ENCODE assay signal across 13 cellular contexts in genomic region chr6:132614554-132614953, GRCh38. TPM values are rescaled to one million over a fixed set of nuclear protein-coding genes. Genes with fewer than 3 reads are reported as not detected.
DNase-seq lines count a peak whose midpoint lies in the region; ATAC-seq lines count a peak whose summit lies in the region.
"Had no signal": no experiment of that assay in that cellular context is flagged by ENCODE, and none has a peak within 500 bp of the region (broad histone marks: within the 10 kb centered on the region; RNA-seq: fewer than 3 reads in every experiment).

No MANE protein-coding gene starts in this region.

- H3K4me1 Mint-ChIP-seq in T-helper 1 cell treated with Interleukin-12 subunit alpha and Interleukin-12 subunit beta and Interleukin-4 antibody, amounts not matched to agents 30 μg/mL and 1 μg/mL, for 36 hours (ENCODE audit: low read depth) = peaks cover 8% of the 10 kb centered on the region
- H3K4me1 Mint-ChIP-seq in activated CD4-positive, alpha-beta memory T cell treated with anti-CD3 and anti-CD28 coated beads, Interleukin-2, amount 10 ng/mL, durations not matched to agents 7 days and 5 days = peaks cover 3% of the 10 kb centered on the region
- H3K4me1 Mint-ChIP-seq in natural killer cell treated with Interleukin-12 subunit alpha and Interleukin-12 subunit beta and Interleukin-15 and Interleukin-18, amount 100 ng/mL, for 72 hours (ENCODE audit: low read depth in 2 of 2) = peaks cover 25 to 27% of the 10 kb centered on the region in 2 donors

- no peaks in the 10 kb centered on the region for H3K36me3 Mint-ChIP-seq in T-helper 1 cell treated with Interleukin-12 subunit alpha and Interleukin-12 subunit beta and Interleukin-4 antibody, amounts not matched to agents 30 μg/mL and 1 μg/mL, for 36 hours (ENCODE audit: low read depth)
- no peaks in the 10 kb centered on the region for H3K36me3 Mint-ChIP-seq in activated CD4-positive, alpha-beta memory T cell treated with anti-CD3 and anti-CD28 coated beads, Interleukin-2, amount 10 ng/mL, durations not matched to agents 7 days and 5 days (ENCODE audit: low read depth)
- no peaks in the 10 kb centered on the region for H3K36me3 Mint-ChIP-seq in natural killer cell treated with Interleukin-12 subunit alpha and Interleukin-12 subunit beta and Interleukin-15 and Interleukin-18, amount 100 ng/mL, for 72 hours
- H3K36me3 Mint-ChIP-seq: type B pancreatic cell had no signal

- POLR2A ChIA-PET in activated CD4-positive, alpha-beta memory T cell treated with anti-CD3 and anti-CD28 coated beads, Interleukin-2, amount 10 ng/mL, durations not matched to agents 7 days and 5 days (lab: Charles Lee) = no interaction called here

- H3K9me3 Mint-ChIP-seq in T-helper 1 cell treated with Interleukin-12 subunit alpha and Interleukin-12 subunit beta and Interleukin-4 antibody, amounts not matched to agents 30 μg/mL and 1 μg/mL, for 36 hours = no peaks in the 10 kb centered on the region
- H3K9me3 Mint-ChIP-seq in activated CD4-positive, alpha-beta memory T cell treated with anti-CD3 and anti-CD28 coated beads, Interleukin-2, amount 10 ng/mL, durations not matched to agents 7 days and 5 days = no peaks in the 10 kb centered on the region
- H3K9me3 Mint-ChIP-seq in natural killer cell treated with Interleukin-12 subunit alpha and Interleukin-12 subunit beta and Interleukin-15 and Interleukin-18, amount 100 ng/mL, for 72 hours = no peaks in the 10 kb centered on the region
- H3K9me3 Mint-ChIP-seq: type B pancreatic cell had no signal

- CTCF ChIA-PET in activated CD4-positive, alpha-beta memory T cell treated with anti-CD3 and anti-CD28 coated beads, Interleukin-2, amount 10 ng/mL, durations not matched to agents 7 days and 5 days (lab: Charles Lee) = no interaction called here

- peak; percentile 51 for ATAC-seq in HG03108 (IDR thresholded peaks at IDR 0.05; ENCODE audit: unreplicated experiment)
- ATAC-seq in natural killer cell treated with Interleukin-12 subunit alpha and Interleukin-12 subunit beta and Interleukin-15 and Interleukin-18, amount 100 ng/mL, for 72 hours = peak; percentile 53 to 81
- ATAC-seq in GM21576 (IDR thresholded peaks at IDR 0.05; ENCODE audit: unreplicated experiment) = no peak

- no peak for DNase-seq in T-helper 1 cell
- no peak for DNase-seq in activated CD4-positive, alpha-beta memory T cell treated with anti-CD3 and anti-CD28 coated beads, Interleukin-2, amount 10 ng/mL, durations not matched to agents 7 days and 5 days
- no peak for DNase-seq in natural killer cell treated with Interleukin-12 subunit alpha and Interleukin-12 subunit beta and Interleukin-15 and Interleukin-18, amount 100 ng/mL, for 72 hours (ENCODE audit: low spot score)
- no peak for DNase-seq in 8988T
- DNase-seq in activated CD4-positive, alpha-beta T cell treated with anti-CD3 and anti-CD28 coated beads, Interleukin-2, amount 50 U/mL, for 1 hour = no peak
- DNase-seq: activated effector memory CD4-positive, alpha-beta T cell treated with anti-CD3 and anti-CD28 coated beads, Interleukin-2, amount 50 U/mL, for 16 hours; effector CD8-positive, alpha-beta T cell; nucleus accumbens; stimulated activated CD4-positive, alpha-beta T cell treated with anti-CD3 and anti-CD28 coated beads, Interleukin-4, amount 100 ng/mL, for 4 hours had no signal

- H3K27me3 Mint-ChIP-seq in T-helper 1 cell treated with Interleukin-12 subunit alpha and Interleukin-12 subunit beta and Interleukin-4 antibody, amounts not matched to agents 30 μg/mL and 1 μg/mL, for 36 hours (ENCODE audit: low read depth) = peaks cover 17% of the 10 kb centered on the region
- peaks cover 3% of the 10 kb centered on the region for H3K27me3 Mint-ChIP-seq in activated CD4-positive, alpha-beta memory T cell treated with anti-CD3 and anti-CD28 coated beads, Interleukin-2, amount 10 ng/mL, durations not matched to agents 7 days and 5 days
- H3K27me3 Mint-ChIP-seq in natural killer cell treated with Interleukin-12 subunit alpha and Interleukin-12 subunit beta and Interleukin-15 and Interleukin-18, amount 100 ng/mL, for 72 hours = no peaks in the 10 kb centered on the region
- H3K27me3 Mint-ChIP-seq: type B pancreatic cell had no signal

- peak overlapping the region; percentile 29 for H3K4me3 Mint-ChIP-seq in T-helper 1 cell treated with Interleukin-12 subunit alpha and Interleukin-12 subunit beta and Interleukin-4 antibody, amounts not matched to agents 30 μg/mL and 1 μg/mL, for 36 hours
- H3K4me3 Mint-ChIP-seq in activated CD4-positive, alpha-beta memory T cell treated with anti-CD3 and anti-CD28 coated beads, Interleukin-2, amount 10 ng/mL, durations not matched to agents 7 days and 5 days = peak overlapping the region; percentile 55
- H3K4me3 Mint-ChIP-seq in natural killer cell treated with Interleukin-12 subunit alpha and Interleukin-12 subunit beta and Interleukin-15 and Interleukin-18, amount 100 ng/mL, for 72 hours = peak overlapping the region; percentile 79
- H3K4me3 Mint-ChIP-seq: type B pancreatic cell had no signal

- H3K27ac Mint-ChIP-seq in T-helper 1 cell treated with Interleukin-12 subunit alpha and Interleukin-12 subunit beta and Interleukin-4 antibody, amounts not matched to agents 30 μg/mL and 1 μg/mL, for 36 hours = no peak overlapping the region
- H3K27ac Mint-ChIP-seq in activated CD4-positive, alpha-beta memory T cell treated with anti-CD3 and anti-CD28 coated beads, Interleukin-2, amount 10 ng/mL, durations not matched to agents 7 days and 5 days = no peak overlapping the region
- H3K27ac Mint-ChIP-seq in natural killer cell treated with Interleukin-12 subunit alpha and Interleukin-12 subunit beta and Interleukin-15 and Interleukin-18, amount 100 ng/mL, for 72 hours = peak overlapping the region; percentile 63 to 91
- H3K27ac Mint-ChIP-seq: type B pancreatic cell had no signal

RNA-seq across cellular contexts. Expression of gene TAAR2, which starts 9.5 kb away (rescaled TPM):
- total RNA-seq in activated CD4-positive, alpha-beta memory T cell treated with anti-CD3 and anti-CD28 coated beads, Interleukin-2, amount 10 ng/mL, durations not matched to agents 7 days and 5 days = not detected
- not detected for total RNA-seq in natural killer cell treated with Interleukin-12 subunit alpha and Interleukin-12 subunit beta and Interleukin-15 and Interleukin-18, amount 100 ng/mL, for 72 hours

RNA-seq across cellular contexts. Expression of gene TAAR5, which starts 25.0 kb away (rescaled TPM):
- total RNA-seq in activated CD4-positive, alpha-beta memory T cell treated with anti-CD3 and anti-CD28 coated beads, Interleukin-2, amount 10 ng/mL, durations not matched to agents 7 days and 5 days = not detected
- total RNA-seq in natural killer cell treated with Interleukin-12 subunit alpha and Interleukin-12 subunit beta and Interleukin-15 and Interleukin-18, amount 100 ng/mL, for 72 hours = not detected

RNA-seq across cellular contexts. Expression of gene TAAR1, which starts 44.4 kb away (rescaled TPM):
- not detected for total RNA-seq in activated CD4-positive, alpha-beta memory T cell treated with anti-CD3 and anti-CD28 coated beads, Interleukin-2, amount 10 ng/mL, durations not matched to agents 7 days and 5 days
- not detected for total RNA-seq in natural killer cell treated with Interleukin-12 subunit alpha and Interleukin-12 subunit beta and Interleukin-15 and Interleukin-18, amount 100 ng/mL, for 72 hours

RNA-seq across cellular contexts. Expression of gene TAAR6, which starts 44.4 kb away (rescaled TPM):
- total RNA-seq in activated CD4-positive, alpha-beta memory T cell treated with anti-CD3 and anti-CD28 coated beads, Interleukin-2, amount 10 ng/mL, durations not matched to agents 7 days and 5 days = not detected
- not detected for total RNA-seq in natural killer cell treated with Interleukin-12 subunit alpha and Interleukin-12 subunit beta and Interleukin-15 and Interleukin-18, amount 100 ng/mL, for 72 hours

Comparison
In these comparisons a context has a peak if more than half of its experiments do, and no peak if none do; other contexts are left out.
1. H3K27ac Mint-ChIP-seq: peak in natural killer cell treated with Interleukin-12 subunit alpha and Interleukin-12 subunit beta and Interleukin-15 and Interleukin-18, amount 100 ng/mL, for 72 hours (2 of 2); none in T-helper 1 cell treated with Interleukin-12 subunit alpha and Interleukin-12 subunit beta and Interleukin-4 antibody, amounts not matched to agents 30 μg/mL and 1 μg/mL, for 36 hours (single experiment) and activated CD4-positive, alpha-beta memory T cell treated with anti-CD3 and anti-CD28 coated beads, Interleukin-2, amount 10 ng/mL, durations not matched to agents 7 days and 5 days (single experiment).
2. H3K4me3 Mint-ChIP-seq: peak in every context shown above with its lines; median percentile 79 in natural killer cell treated with Interleukin-12 subunit alpha and Interleukin-12 subunit beta and Interleukin-15 and Interleukin-18, amount 100 ng/mL, for 72 hours; 55 in activated CD4-positive, alpha-beta memory T cell treated with anti-CD3 and anti-CD28 coated beads, Interleukin-2, amount 10 ng/mL, durations not matched to agents 7 days and 5 days; 29 in T-helper 1 cell treated with Interleukin-12 subunit alpha and Interleukin-12 subunit beta and Interleukin-4 antibody, amounts not matched to agents 30 μg/mL and 1 μg/mL, for 36 hours.